ENCODE assay signal across 19 cellular contexts in genomic region chr14:101460986-101461750, GRCh38.
DNase-seq lines count a peak whose midpoint lies in the region; ATAC-seq and TF ChIP-seq lines count a peak whose summit lies in the region.
"Had no signal": no experiment of that assay in that cellular context is flagged by ENCODE, and none has a peak within 500 bp of the region (broad histone marks: within the 10 kb centered on the region; RNA-seq: fewer than 3 reads in every experiment).

No MANE protein-coding gene starts in this region.

- ATAC-seq in GM21717 (IDR thresholded peaks at IDR 0.05; ENCODE audit: unreplicated experiment): no peak
- ATAC-seq: A549, PC-3 had no signal

- WGBS in hepatocyte (ENCODE audit: low lambda C conversion rate, missing lambda C conversion rate): 83% methylated on average over 12 of the region's 12 CpGs

- H3K4me1 ChIP-seq in right atrium auricular region (peaks cover 0 to 18% of the 10 kb centered on the region in 2 donors), hepatocyte (ENCODE audit: insufficient read depth) (peaks cover 18% of the 10 kb centered on the region)

- H3K9me3 ChIP-seq in right atrium auricular region (no peaks in the 10 kb centered on the region), hepatocyte (ENCODE audit: low read depth) (no peaks in the 10 kb centered on the region)
- H3K9me3 ChIP-seq: A549 had no signal

- no peak overlapping the region for H3K4me2 ChIP-seq in hepatocyte
- H3K4me2 ChIP-seq: A549 had no signal

- no peaks in the 10 kb centered on the region for H3K9me2 ChIP-seq in hepatocyte (replicated peaks; ENCODE audit: insufficient read depth)

- H3K27me3 ChIP-seq in right atrium auricular region (peaks cover 20 to 31% of the 10 kb centered on the region in 2 donors), hepatocyte (peaks cover 40% of the 10 kb centered on the region)

- H2AFZ ChIP-seq in hepatocyte: no peak overlapping the region

- TF ChIP-seq CTCF in right atrium auricular region (IDR thresholded peaks at IDR 0.05) (no peak), hepatocyte (IDR thresholded peaks at IDR 0.05; ENCODE audit: poor library complexity) (no peak)

- no peaks in the 10 kb centered on the region for H3K79me2 ChIP-seq in hepatocyte

- intact Hi-C loops in cardiac septum (cut with DNase I): no loop called here
- intact Hi-C loops in posterior vena cava (cut with DNase I): loop anchor here in 1 of 2 donors (5.0 kb wide), 1 partner anchor 389 kb away; no protein-coding TSS in a partner anchor

- no peak overlapping the region for H3K4me3 ChIP-seq in right atrium auricular region
- no peak overlapping the region for H3K4me3 ChIP-seq in hepatocyte
- H3K4me3 ChIP-seq: A549, SK-N-MC had no signal

- DNase-seq in cardiac septum (ENCODE audit: low spot score) (peak; percentile 39), right atrium auricular region (ENCODE audit: low spot score) (no peak), hepatocyte (ENCODE audit: low spot score) (no peak), posterior vena cava (ENCODE audit: low spot score) (peak; percentile 26), NCI-H1417 treated with DMSO at 0.1 percent for 48 hours (lab: John Stamatoyannopoulos, UW) (no peak), hippocampal formation (lab: John Stamatoyannopoulos, UW) (no peak)
- DNase-seq: EL, KBM-7, NCI-H1092, NCI-H1436 treated with DMSO at 0.1 percent for 48 hours, NCI-H2029, NCI-H345, NCI-H526, PC-3, SHP77 treated with DMSO at 0.1 percent for 48 hours, SW 1271 had no signal

- H4K20me1 ChIP-seq in hepatocyte (ENCODE audit: insufficient read depth, poor library complexity, severe bottlenecking): no peaks in the 10 kb centered on the region

- H3K36me3 ChIP-seq in right atrium auricular region (no peaks in the 10 kb centered on the region), hepatocyte (replicated peaks; ENCODE audit: insufficient read depth, low read depth) (no peaks in the 10 kb centered on the region)

- H3K27ac ChIP-seq in right atrium auricular region (no peak overlapping the region), hepatocyte (peak overlapping the region; percentile 13)
- H3K27ac ChIP-seq: SK-N-MC had no signal

Comparison
In these comparisons a context has a peak if more than half of its experiments do, and no peak if none do; other contexts are left out.
1. DNase-seq: peak in cardiac septum (single experiment) and posterior vena cava (single experiment); none in right atrium auricular region (single experiment), hepatocyte (single experiment), NCI-H1417 treated with DMSO at 0.1 percent for 48 hours (single experiment) and hippocampal formation (0 of 2).